Comparison of ENCODE assay signal across 26 cellular contexts in genomic region chr11:124776865-124777645, GRCh38. TPM values are rescaled to one million over a fixed set of nuclear protein-coding genes. Genes with fewer than 3 reads are reported as not detected.
DNase-seq lines count a peak whose midpoint lies in the region; ATAC-seq and TF ChIP-seq lines count a peak whose summit lies in the region.
"Had no signal": no experiment of that assay in that cellular context is flagged by ENCODE, and none has a peak within 500 bp of the region (broad histone marks: within the 10 kb centered on the region; RNA-seq: fewer than 3 reads in every experiment).

No MANE protein-coding gene starts in this region.

- H3K36me3 ChIP-seq in upper lobe of right lung: peaks cover 7% of the 10 kb centered on the region

- H3K27me3 Mint-ChIP-seq in activated naive CD4-positive, alpha-beta T cell treated with anti-CD3 and anti-CD28 coated beads, Interleukin-2, amount 50 U/mL, for 24 hours: no peaks in the 10 kb centered on the region
- H3K27me3 Mint-ChIP-seq in activated naive CD4-positive, alpha-beta T cell treated with anti-CD3 and anti-CD28 coated beads for 36 hours (ENCODE audit: low read depth): no peaks in the 10 kb centered on the region
- no peaks in the 10 kb centered on the region for H3K27me3 Mint-ChIP-seq in mesothelial cell of epicardium (ENCODE audit: low read depth)
- H3K27me3 Mint-ChIP-seq: CD8-positive, alpha-beta memory T cell; stimulated activated naive CD8-positive, alpha-beta T cell treated with anti-CD3 and anti-CD28 coated beads, Interleukin-15, Interleukin-2, amounts not matched to agents 100 ng/mL and 50 ng/mL, for 24 hours; type B pancreatic cell had no signal

- no peak for ATAC-seq in upper lobe of right lung
- ATAC-seq: Panc1 had no signal

- H3K4me1 Mint-ChIP-seq in activated naive CD4-positive, alpha-beta T cell treated with anti-CD3 and anti-CD28 coated beads, Interleukin-2, amount 50 U/mL, for 24 hours: peaks cover 33% of the 10 kb centered on the region
- H3K4me1 Mint-ChIP-seq in activated naive CD4-positive, alpha-beta T cell treated with anti-CD3 and anti-CD28 coated beads for 36 hours (ENCODE audit: low read depth): peaks cover 21% of the 10 kb centered on the region
- H3K4me1 Mint-ChIP-seq in mesothelial cell of epicardium: peaks cover 9% of the 10 kb centered on the region

- H3K4me3 Mint-ChIP-seq in activated naive CD4-positive, alpha-beta T cell treated with anti-CD3 and anti-CD28 coated beads, Interleukin-2, amount 50 U/mL, for 24 hours: no peak overlapping the region
- H3K4me3 Mint-ChIP-seq in activated naive CD4-positive, alpha-beta T cell treated with anti-CD3 and anti-CD28 coated beads for 36 hours: no peak overlapping the region
- H3K4me3 Mint-ChIP-seq in mesothelial cell of epicardium: no peak overlapping the region
- H3K4me3 Mint-ChIP-seq: CD8-positive, alpha-beta memory T cell; nephron; stimulated activated naive CD8-positive, alpha-beta T cell treated with anti-CD3 and anti-CD28 coated beads, Interleukin-15, Interleukin-2, amounts not matched to agents 100 ng/mL and 50 ng/mL, for 24 hours; type B pancreatic cell had no signal

- H3K4me3 ChIP-seq in upper lobe of right lung: no peak overlapping the region
- H3K4me3 ChIP-seq: left ventricle myocardium inferior, MG63, sigmoid colon had no signal

- CTCF ChIA-PET in activated naive CD4-positive, alpha-beta T cell treated with anti-CD3 and anti-CD28 coated beads for 36 hours (lab: Charles Lee): interaction anchor here (1.5 to 3.0 kb wide), 3 partner anchors 8 to 108 kb away, joined by 4 to 10 read pairs (median 4); no protein-coding TSS in a partner anchor

- H3K9me3 ChIP-seq in upper lobe of right lung: no peaks in the 10 kb centered on the region
- H3K9me3 ChIP-seq: left ventricle myocardium inferior, MG63, sigmoid colon had no signal

- H3K27me3 ChIP-seq in upper lobe of right lung: no peaks in the 10 kb centered on the region
- H3K27me3 ChIP-seq: MG63, sigmoid colon had no signal

- peak overlapping the region; percentile 15 for H3K27ac ChIP-seq in upper lobe of right lung
- H3K27ac ChIP-seq: epithelial cell of prostate, left ventricle myocardium inferior, sigmoid colon had no signal

- H3K27ac Mint-ChIP-seq in activated naive CD4-positive, alpha-beta T cell treated with anti-CD3 and anti-CD28 coated beads, Interleukin-2, amount 50 U/mL, for 24 hours: peak overlapping the region; percentile 52
- no peak overlapping the region for H3K27ac Mint-ChIP-seq in activated naive CD4-positive, alpha-beta T cell treated with anti-CD3 and anti-CD28 coated beads for 36 hours
- H3K27ac Mint-ChIP-seq in mesothelial cell of epicardium: peak overlapping the region; percentile 19
- H3K27ac Mint-ChIP-seq: nephron; stimulated activated naive CD8-positive, alpha-beta T cell treated with anti-CD3 and anti-CD28 coated beads, Interleukin-15, Interleukin-2, amounts not matched to agents 100 ng/mL and 50 ng/mL, for 24 hours; type B pancreatic cell had no signal

- DNase-seq in activated naive CD4-positive, alpha-beta T cell treated with anti-CD3 and anti-CD28 coated beads for 36 hours: no peak
- peak; percentile 15 for DNase-seq in central memory CD4-positive, alpha-beta T cell
- DNase-seq in mesothelial cell of epicardium (ENCODE audit: low spot score in 2 of 2, unreplicated experiment in 2 of 2) (no peak), upper lobe of right lung (no peak), SHP77 treated with DMSO at 0.1 percent for 48 hours (lab: John Stamatoyannopoulos, UW) (no peak), NCI-H446 treated with DMSO at 0.1 percent for 48 hours (lab: John Stamatoyannopoulos, UW) (no peak)
- no peak for DNase-seq in activated CD4-positive, alpha-beta T cell treated with anti-CD3 and anti-CD28 coated beads, Interleukin-2, amount 50 U/mL, for 4 hours
- DNase-seq: 8988T; activated CD4-positive, CD25-positive, alpha-beta regulatory T cell treated with anti-CD3 and anti-CD28 coated beads, Interleukin-2, amount 50 U/mL, for 72 hours; activated gamma-delta T cell treated with Interleukin-2 at 50 U/mL for 16 hours; foreskin fibroblast; hippocampal formation; left ventricle myocardium inferior; MG63; NCI-H146; NCI-H2171; NCI-H524 treated with DMSO at 0.1 percent for 48 hours; sigmoid colon; stimulated activated CD4-positive, alpha-beta T cell treated with anti-CD3 and anti-CD28 coated beads, Interleukin-15, amount 100 ng/mL, for 24 hours had no signal

- no peaks in the 10 kb centered on the region for H3K9me3 Mint-ChIP-seq in activated naive CD4-positive, alpha-beta T cell treated with anti-CD3 and anti-CD28 coated beads, Interleukin-2, amount 50 U/mL, for 24 hours
- H3K9me3 Mint-ChIP-seq in activated naive CD4-positive, alpha-beta T cell treated with anti-CD3 and anti-CD28 coated beads for 36 hours: no peaks in the 10 kb centered on the region
- H3K9me3 Mint-ChIP-seq in mesothelial cell of epicardium: no peaks in the 10 kb centered on the region
- H3K9me3 Mint-ChIP-seq: CD8-positive, alpha-beta memory T cell; nephron; stimulated activated naive CD8-positive, alpha-beta T cell treated with anti-CD3 and anti-CD28 coated beads, Interleukin-15, Interleukin-2, amounts not matched to agents 100 ng/mL and 50 ng/mL, for 24 hours; type B pancreatic cell had no signal

- H3K4me1 ChIP-seq in upper lobe of right lung: no peaks in the 10 kb centered on the region

- intact Hi-C loops in activated naive CD4-positive, alpha-beta T cell treated with anti-CD3 and anti-CD28 coated beads for 36 hours (cut with micrococcal nuclease): no loop called here
- intact Hi-C loops in upper lobe of right lung (cut with DNase I): no loop called here

- TF ChIP-seq CTCF in mesothelial cell of epicardium (IDR thresholded peaks at IDR 0.05; ENCODE audit: unreplicated experiment) (no peak), upper lobe of right lung (IDR thresholded peaks at IDR 0.05) (no peak)

- peaks cover 5% of the 10 kb centered on the region for H3K36me3 Mint-ChIP-seq in activated naive CD4-positive, alpha-beta T cell treated with anti-CD3 and anti-CD28 coated beads, Interleukin-2, amount 50 U/mL, for 24 hours
- H3K36me3 Mint-ChIP-seq in activated naive CD4-positive, alpha-beta T cell treated with anti-CD3 and anti-CD28 coated beads for 36 hours (ENCODE audit: low read depth): peaks cover 3% of the 10 kb centered on the region
- peaks cover 17% of the 10 kb centered on the region for H3K36me3 Mint-ChIP-seq in mesothelial cell of epicardium

RNA-seq across cellular contexts. Expression of gene ESAM, which starts 15.0 kb away (rescaled TPM):
- 1 to 10 TPM; 1.0 to 1.2 TPM for total RNA-seq in activated naive CD4-positive, alpha-beta T cell treated with anti-CD3 and anti-CD28 coated beads for 36 hours
- total RNA-seq in mesothelial cell of epicardium: 0.85 to 1.1 TPM (median 0.95 TPM) in 3 replicates
- total RNA-seq in upper lobe of right lung: 164 TPM

RNA-seq across cellular contexts. Expression of gene MSANTD2, which starts 23.2 kb away (rescaled TPM):
- total RNA-seq in activated naive CD4-positive, alpha-beta T cell treated with anti-CD3 and anti-CD28 coated beads for 36 hours: 1 to 10 TPM; 3.8 to 4.2 TPM
- total RNA-seq in mesothelial cell of epicardium (32.8 to 37.3 TPM (median 34.4 TPM) in 3 replicates), upper lobe of right lung (13.3 TPM)

RNA-seq across cellular contexts. Expression of gene VSIG2, which starts 25.0 kb away (rescaled TPM):
- under 1 TPM; 0.20 to 0.29 TPM for total RNA-seq in activated naive CD4-positive, alpha-beta T cell treated with anti-CD3 and anti-CD28 coated beads for 36 hours
- total RNA-seq in mesothelial cell of epicardium (0.25 to 0.66 TPM (median 0.44 TPM) in 3 replicates), upper lobe of right lung (40.1 TPM)

RNA-seq across cellular contexts. Expression of gene NRGN, which starts 37.3 kb away (rescaled TPM):
- total RNA-seq in activated naive CD4-positive, alpha-beta T cell treated with anti-CD3 and anti-CD28 coated beads for 36 hours: 10 to 100 TPM; 10.3 to 10.8 TPM
- total RNA-seq in mesothelial cell of epicardium: 2.7 to 2.9 TPM (median 2.7 TPM) in 3 replicates
- 79.9 TPM for total RNA-seq in upper lobe of right lung

Comparison
In these comparisons a context has a peak if more than half of its experiments do, and no peak if none do; other contexts are left out.
1. RNA of gene ESAM, which starts 15.0 kb away (total RNA-seq): 164 TPM in upper lobe of right lung (single experiment); 1.0 to 1.2 TPM in activated naive CD4-positive, alpha-beta T cell treated with anti-CD3 and anti-CD28 coated beads for 36 hours and 0.85 to 1.1 TPM in mesothelial cell of epicardium; every median in the first group is over 10 times any median in the second.
2. RNA of gene VSIG2, which starts 25.0 kb away (total RNA-seq): 40.1 TPM in upper lobe of right lung (single experiment); 0.20 to 0.29 TPM in activated naive CD4-positive, alpha-beta T cell treated with anti-CD3 and anti-CD28 coated beads for 36 hours and 0.25 to 0.66 TPM in mesothelial cell of epicardium; every median in the first group is over 10 times any median in the second.